1 cellular context compared by ENCODE assay signal in the genomic region with DNA sequence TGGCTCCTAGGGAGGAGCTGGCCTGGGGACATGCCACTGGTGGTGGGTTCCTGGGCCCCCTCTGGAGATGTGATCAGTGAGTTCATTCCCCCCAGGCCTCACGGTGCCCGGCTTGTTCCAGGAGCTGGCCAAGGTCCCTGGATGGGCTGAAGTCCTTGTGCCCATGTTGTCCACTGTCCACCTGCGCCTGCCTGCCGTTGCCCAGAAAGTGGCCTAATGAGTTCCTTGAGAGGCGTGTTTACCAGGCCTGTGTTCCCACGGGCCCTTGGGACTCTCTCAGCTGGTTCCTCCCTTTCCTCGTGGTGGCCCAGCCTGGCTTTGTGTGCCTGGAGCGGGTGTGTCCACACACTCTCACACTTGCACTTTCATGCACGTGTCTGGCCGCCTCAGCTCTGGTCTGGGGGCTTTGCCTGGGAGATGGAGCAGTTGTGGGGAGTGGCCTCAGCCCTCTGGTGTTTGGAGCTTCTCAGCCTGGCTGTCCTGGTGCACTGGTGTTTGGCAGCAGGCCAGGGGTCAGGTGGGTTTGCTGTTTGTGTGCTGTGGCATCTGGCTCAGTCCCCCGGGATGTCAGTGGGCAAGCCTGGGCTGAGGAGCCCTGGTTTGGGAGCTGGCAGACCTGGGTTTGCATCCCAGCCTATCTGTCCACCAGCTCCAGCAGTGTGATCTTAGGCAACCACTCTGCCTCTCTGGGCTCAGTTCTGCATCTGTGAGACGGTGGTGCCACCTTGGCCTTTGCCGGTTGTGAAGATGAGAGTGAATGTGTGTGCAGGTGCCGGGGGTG.
TF ChIP-seq lines count a peak whose summit lies in the region.

No MANE protein-coding gene starts in this region.

TF ChIP-seq in HepG2, 621 proteins besides CTCF, POLR2A, EP300 and RAD21 (continued from another document and continues in another):
- TF ChIP-seq ZNF256 (CRISPR knock-in tag; conservative IDR thresholded peaks at IDR 0.05) (no peak), NFIB (CRISPR knock-in tag; IDR thresholded peaks at IDR 0.05; ENCODE audit: borderline replicate concordance) (no peak), ZNF614 (CRISPR knock-in tag; IDR thresholded peaks at IDR 0.05; ENCODE audit: borderline replicate concordance) (no peak), MAFG (CRISPR knock-in tag; IDR thresholded peaks at IDR 0.05) (0 out of 2 replicates have a peak, but pooled peaks have one; percentile 33), PITX1 (CRISPR knock-in tag; IDR thresholded peaks at IDR 0.05) (no peak), DMAP1 (CRISPR knock-in tag; IDR thresholded peaks at IDR 0.05) (no peak), ZNF235 (CRISPR knock-in tag; IDR thresholded peaks at IDR 0.05; ENCODE audit: borderline replicate concordance) (no peak), ZNF160 (CRISPR knock-in tag; IDR thresholded peaks at IDR 0.05) (no peak), ZFP37 (CRISPR knock-in tag; IDR thresholded peaks at IDR 0.05; ENCODE audit: borderline replicate concordance) (no peak), DR1 (CRISPR knock-in tag; IDR thresholded peaks at IDR 0.05) (no peak), FOXJ3 (CRISPR knock-in tag; IDR thresholded peaks at IDR 0.05; ENCODE audit: borderline replicate concordance) (no peak), SOX5 (CRISPR knock-in tag; IDR thresholded peaks at IDR 0.05; ENCODE audit: borderline replicate concordance) (no peak), TBX2 (CRISPR knock-in tag; IDR thresholded peaks at IDR 0.05; ENCODE audit: borderline replicate concordance) (no peak), TOE1 (CRISPR knock-in tag; IDR thresholded peaks at IDR 0.05) (no peak), ZNF572 (CRISPR knock-in tag; IDR thresholded peaks at IDR 0.05) (no peak), SRSF4 (IDR thresholded peaks at IDR 0.05; ENCODE audit: low read depth, low read length, poor library complexity, severe bottlenecking) (no peak), PAF1 (CRISPR knock-in tag; IDR thresholded peaks at IDR 0.05) (no peak), LCORL (IDR thresholded peaks at IDR 0.05) (no peak), LCORL (CRISPR knock-in tag; IDR thresholded peaks at IDR 0.05) (0 out of 2 replicates have a peak, but pooled peaks have one; percentile 55), PHF5A (CRISPR knock-in tag; IDR thresholded peaks at IDR 0.05; ENCODE audit: low read depth, unreplicated experiment) (no peak), XRCC5 (optimal IDR thresholded peaks at IDR 0.05; ENCODE audit: low read length) (no peak), GTF3A (CRISPR knock-in tag; conservative IDR thresholded peaks at IDR 0.05) (no peak), ZNF296 (CRISPR knock-in tag; conservative IDR thresholded peaks at IDR 0.05) (no peak), ZNF850 (CRISPR knock-in tag; conservative IDR thresholded peaks at IDR 0.05) (no peak), ZNF101 (CRISPR knock-in tag; IDR thresholded peaks at IDR 0.05; ENCODE audit: borderline replicate concordance, low read depth) (no peak), MTA1 (CRISPR knock-in tag; IDR thresholded peaks at IDR 0.05; ENCODE audit: borderline replicate concordance) (peak; percentile 84; the same call in 1 of the 2 replicates), ZFP36L2 (CRISPR knock-in tag; IDR thresholded peaks at IDR 0.05) (no peak), HOXA3 (CRISPR knock-in tag; IDR thresholded peaks at IDR 0.05) (no peak), MATR3 (CRISPR knock-in tag; IDR thresholded peaks at IDR 0.05) (0 out of 2 replicates have a peak, but pooled peaks have one; percentile 13), ZNF484 (CRISPR knock-in tag; IDR thresholded peaks at IDR 0.05; ENCODE audit: borderline replicate concordance, low read depth) (no peak), ZNF549 (CRISPR knock-in tag; IDR thresholded peaks at IDR 0.05) (no peak), ZFP82 (CRISPR knock-in tag; IDR thresholded peaks at IDR 0.05; ENCODE audit: borderline replicate concordance) (no peak), AGO1 (IDR thresholded peaks at IDR 0.05; ENCODE audit: low read depth, low read length, poor library complexity, severe bottlenecking) (peak; percentile 42), GLI4 (CRISPR knock-in tag; IDR thresholded peaks at IDR 0.05; ENCODE audit: borderline replicate concordance) (no peak), HNF4G (IDR thresholded peaks at IDR 0.05; ENCODE audit: borderline replicate concordance, low read depth, low read length) (no peak), HNF4G (CRISPR knock-in tag; IDR thresholded peaks at IDR 0.05; ENCODE audit: borderline replicate concordance, low read depth) (no peak; the same call in 1 of the 2 replicates), ZNF891 (CRISPR knock-in tag; IDR thresholded peaks at IDR 0.05) (0 out of 2 replicates have a peak, but pooled peaks have one; percentile 48), MTF2 (CRISPR knock-in tag; IDR thresholded peaks at IDR 0.05; ENCODE audit: borderline replicate concordance) (no peak), ZIK1 (CRISPR knock-in tag; IDR thresholded peaks at IDR 0.05; ENCODE audit: borderline replicate concordance, low read depth) (no peak), ZNF253 (CRISPR knock-in tag; IDR thresholded peaks at IDR 0.05; ENCODE audit: borderline replicate concordance) (no peak)
- TF ChIP-seq, protein P1, sequence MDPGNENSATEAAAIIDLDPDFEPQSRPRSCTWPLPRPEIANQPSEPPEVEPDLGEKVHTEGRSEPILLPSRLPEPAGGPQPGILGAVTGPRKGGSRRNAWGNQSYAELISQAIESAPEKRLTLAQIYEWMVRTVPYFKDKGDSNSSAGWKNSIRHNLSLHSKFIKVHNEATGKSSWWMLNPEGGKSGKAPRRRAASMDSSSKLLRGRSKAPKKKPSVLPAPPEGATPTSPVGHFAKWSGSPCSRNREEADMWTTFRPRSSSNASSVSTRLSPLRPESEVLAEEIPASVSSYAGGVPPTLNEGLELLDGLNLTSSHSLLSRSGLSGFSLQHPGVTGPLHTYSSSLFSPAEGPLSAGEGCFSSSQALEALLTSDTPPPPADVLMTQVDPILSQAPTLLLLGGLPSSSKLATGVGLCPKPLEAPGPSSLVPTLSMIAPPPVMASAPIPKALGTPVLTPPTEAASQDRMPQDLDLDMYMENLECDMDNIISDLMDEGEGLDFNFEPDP (CRISPR knock-in tag; conservative IDR thresholded peaks at IDR 0.05) = no peak
- TF ChIP-seq, protein P2, sequence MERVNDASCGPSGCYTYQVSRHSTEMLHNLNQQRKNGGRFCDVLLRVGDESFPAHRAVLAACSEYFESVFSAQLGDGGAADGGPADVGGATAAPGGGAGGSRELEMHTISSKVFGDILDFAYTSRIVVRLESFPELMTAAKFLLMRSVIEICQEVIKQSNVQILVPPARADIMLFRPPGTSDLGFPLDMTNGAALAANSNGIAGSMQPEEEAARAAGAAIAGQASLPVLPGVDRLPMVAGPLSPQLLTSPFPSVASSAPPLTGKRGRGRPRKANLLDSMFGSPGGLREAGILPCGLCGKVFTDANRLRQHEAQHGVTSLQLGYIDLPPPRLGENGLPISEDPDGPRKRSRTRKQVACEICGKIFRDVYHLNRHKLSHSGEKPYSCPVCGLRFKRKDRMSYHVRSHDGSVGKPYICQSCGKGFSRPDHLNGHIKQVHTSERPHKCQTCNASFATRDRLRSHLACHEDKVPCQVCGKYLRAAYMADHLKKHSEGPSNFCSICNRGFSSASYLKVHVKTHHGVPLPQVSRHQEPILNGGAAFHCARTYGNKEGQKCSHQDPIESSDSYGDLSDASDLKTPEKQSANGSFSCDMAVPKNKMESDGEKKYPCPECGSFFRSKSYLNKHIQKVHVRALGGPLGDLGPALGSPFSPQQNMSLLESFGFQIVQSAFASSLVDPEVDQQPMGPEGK (CRISPR knock-in tag; IDR thresholded peaks at IDR 0.05) = no peak
- TF ChIP-seq, protein P3, sequence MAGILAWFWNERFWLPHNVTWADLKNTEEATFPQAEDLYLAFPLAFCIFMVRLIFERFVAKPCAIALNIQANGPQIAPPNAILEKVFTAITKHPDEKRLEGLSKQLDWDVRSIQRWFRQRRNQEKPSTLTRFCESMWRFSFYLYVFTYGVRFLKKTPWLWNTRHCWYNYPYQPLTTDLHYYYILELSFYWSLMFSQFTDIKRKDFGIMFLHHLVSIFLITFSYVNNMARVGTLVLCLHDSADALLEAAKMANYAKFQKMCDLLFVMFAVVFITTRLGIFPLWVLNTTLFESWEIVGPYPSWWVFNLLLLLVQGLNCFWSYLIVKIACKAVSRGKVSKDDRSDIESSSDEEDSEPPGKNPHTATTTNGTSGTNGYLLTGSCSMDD (CRISPR knock-in tag; IDR thresholded peaks at IDR 0.05) = no peak
- TF ChIP-seq, protein P4, sequence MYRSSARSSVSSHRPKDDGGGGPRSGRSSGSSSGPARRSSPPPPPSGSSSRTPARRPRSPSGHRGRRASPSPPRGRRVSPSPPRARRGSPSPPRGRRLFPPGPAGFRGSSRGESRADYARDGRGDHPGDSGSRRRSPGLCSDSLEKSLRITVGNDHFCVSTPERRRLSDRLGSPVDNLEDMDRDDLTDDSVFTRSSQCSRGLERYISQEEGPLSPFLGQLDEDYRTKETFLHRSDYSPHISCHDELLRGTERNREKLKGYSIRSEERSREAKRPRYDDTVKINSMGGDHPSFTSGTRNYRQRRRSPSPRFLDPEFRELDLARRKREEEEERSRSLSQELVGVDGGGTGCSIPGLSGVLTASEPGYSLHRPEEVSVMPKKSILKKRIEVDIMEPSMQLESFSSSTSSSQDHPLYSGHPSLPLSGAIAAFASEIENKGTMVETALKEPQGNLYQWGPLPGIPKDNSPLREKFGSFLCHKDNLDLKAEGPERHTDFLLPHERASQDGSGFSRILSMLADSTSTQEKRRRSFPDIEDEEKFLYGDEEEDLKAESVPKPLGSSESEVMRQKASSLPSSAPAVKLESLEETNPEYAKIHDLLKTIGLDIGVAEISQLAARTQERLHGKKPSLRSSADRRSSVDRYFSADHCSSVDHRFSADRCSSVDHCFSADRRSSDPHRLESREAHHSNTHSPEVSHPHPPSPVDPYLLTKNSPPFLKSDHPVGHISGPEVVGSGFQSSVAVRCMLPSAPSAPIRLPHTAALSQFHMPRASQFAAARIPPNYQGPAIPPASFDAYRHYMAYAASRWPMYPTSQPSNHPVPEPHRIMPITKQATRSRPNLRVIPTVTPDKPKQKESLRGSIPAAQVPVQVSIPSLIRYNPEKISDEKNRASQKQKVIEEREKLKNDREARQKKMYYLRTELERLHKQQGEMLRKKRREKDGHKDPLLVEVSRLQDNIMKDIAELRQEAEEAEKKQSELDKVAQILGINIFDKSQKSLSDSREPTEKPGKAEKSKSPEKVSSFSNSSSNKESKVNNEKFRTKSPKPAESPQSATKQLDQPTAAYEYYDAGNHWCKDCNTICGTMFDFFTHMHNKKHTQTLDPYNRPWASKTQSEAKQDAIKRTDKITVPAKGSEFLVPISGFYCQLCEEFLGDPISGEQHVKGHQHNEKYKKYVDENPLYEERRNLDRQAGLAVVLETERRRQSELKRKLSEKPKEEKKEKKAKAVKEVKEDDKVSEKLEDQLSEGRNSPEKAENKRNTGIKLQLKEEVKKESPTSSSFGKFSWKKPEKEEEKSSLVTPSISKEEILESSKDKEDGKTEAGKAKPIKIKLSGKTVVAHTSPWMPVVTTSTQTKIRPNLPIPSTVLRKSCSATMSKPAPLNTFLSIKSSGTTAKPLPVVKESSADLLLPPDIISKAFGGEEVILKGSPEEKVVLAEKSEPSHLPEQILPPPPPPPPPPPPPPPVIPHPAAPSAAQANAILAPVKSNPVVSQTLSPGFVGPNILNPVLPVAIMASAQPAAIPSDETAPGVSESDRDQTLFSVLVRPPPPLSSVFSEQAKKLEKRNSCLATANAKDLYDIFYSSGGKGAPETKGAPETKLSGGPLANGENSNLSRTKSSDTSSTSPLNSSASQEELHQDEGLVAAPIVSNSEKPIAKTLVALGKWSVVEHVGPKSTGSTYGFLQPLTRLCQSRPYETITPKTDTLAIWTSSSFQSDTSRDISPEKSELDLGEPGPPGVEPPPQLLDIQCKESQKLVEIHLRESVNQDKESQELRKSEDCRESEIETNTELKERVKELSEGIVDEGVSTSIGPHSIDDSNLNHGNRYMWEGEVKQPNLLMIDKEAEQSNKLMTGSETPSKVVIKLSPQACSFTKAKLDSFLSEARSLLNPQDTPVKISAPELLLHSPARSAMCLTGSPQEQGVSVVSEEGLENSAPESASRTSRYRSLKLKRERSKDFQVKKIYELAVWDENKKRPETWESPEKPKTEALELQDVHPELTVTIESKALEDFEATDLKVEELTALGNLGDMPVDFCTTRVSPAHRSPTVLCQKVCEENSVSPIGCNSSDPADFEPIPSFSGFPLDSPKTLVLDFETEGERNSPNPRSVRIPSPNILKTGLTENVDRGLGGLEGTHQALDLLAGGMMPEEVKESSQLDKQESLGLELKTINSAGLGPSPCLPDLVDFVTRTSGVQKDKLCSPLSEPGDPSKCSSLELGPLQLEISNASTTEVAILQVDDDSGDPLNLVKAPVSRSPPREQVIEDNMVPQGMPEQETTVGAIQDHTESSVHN (CRISPR knock-in tag; IDR thresholded peaks at IDR 0.05) = 0 out of 2 replicates have a peak, but pooled peaks have one; percentile 39
- TF ChIP-seq, protein P5, sequence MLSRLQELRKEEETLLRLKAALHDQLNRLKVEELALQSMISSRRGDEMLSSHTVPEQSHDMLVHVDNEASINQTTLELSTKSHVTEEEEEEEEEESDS (CRISPR knock-in tag; IDR thresholded peaks at IDR 0.05; ENCODE audit: borderline replicate concordance) = no peak
- TF ChIP-seq, protein P6, sequence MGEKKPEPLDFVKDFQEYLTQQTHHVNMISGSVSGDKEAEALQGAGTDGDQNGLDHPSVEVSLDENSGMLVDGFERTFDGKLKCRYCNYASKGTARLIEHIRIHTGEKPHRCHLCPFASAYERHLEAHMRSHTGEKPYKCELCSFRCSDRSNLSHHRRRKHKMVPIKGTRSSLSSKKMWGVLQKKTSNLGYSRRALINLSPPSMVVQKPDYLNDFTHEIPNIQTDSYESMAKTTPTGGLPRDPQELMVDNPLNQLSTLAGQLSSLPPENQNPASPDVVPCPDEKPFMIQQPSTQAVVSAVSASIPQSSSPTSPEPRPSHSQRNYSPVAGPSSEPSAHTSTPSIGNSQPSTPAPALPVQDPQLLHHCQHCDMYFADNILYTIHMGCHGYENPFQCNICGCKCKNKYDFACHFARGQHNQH (CRISPR knock-in tag; IDR thresholded peaks at IDR 0.05) = 0 out of 2 replicates have a peak, but pooled peaks have one; percentile 13
- TF ChIP-seq, protein P7, sequence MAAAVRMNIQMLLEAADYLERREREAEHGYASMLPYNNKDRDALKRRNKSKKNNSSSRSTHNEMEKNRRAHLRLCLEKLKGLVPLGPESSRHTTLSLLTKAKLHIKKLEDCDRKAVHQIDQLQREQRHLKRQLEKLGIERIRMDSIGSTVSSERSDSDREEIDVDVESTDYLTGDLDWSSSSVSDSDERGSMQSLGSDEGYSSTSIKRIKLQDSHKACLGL (CRISPR knock-in tag; IDR thresholded peaks at IDR 0.05) = peak; percentile 13; the same call in 1 of the 2 replicates
- TF ChIP-seq, protein P8, sequence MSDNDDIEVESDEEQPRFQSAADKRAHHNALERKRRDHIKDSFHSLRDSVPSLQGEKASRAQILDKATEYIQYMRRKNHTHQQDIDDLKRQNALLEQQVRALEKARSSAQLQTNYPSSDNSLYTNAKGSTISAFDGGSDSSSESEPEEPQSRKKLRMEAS (IDR thresholded peaks at IDR 0.05) = 0 out of 2 replicates have a peak, but pooled peaks have one; percentile 32
- TF ChIP-seq, protein P9, sequence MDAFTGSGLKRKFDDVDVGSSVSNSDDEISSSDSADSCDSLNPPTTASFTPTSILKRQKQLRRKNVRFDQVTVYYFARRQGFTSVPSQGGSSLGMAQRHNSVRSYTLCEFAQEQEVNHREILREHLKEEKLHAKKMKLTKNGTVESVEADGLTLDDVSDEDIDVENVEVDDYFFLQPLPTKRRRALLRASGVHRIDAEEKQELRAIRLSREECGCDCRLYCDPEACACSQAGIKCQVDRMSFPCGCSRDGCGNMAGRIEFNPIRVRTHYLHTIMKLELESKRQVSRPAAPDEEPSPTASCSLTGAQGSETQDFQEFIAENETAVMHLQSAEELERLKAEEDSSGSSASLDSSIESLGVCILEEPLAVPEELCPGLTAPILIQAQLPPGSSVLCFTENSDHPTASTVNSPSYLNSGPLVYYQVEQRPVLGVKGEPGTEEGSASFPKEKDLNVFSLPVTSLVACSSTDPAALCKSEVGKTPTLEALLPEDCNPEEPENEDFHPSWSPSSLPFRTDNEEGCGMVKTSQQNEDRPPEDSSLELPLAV (CRISPR knock-in tag; conservative IDR thresholded peaks at IDR 0.05; ENCODE audit: low read depth) = no peak
